ENCODE assay signal across 9 cellular contexts in the genomic region with DNA sequence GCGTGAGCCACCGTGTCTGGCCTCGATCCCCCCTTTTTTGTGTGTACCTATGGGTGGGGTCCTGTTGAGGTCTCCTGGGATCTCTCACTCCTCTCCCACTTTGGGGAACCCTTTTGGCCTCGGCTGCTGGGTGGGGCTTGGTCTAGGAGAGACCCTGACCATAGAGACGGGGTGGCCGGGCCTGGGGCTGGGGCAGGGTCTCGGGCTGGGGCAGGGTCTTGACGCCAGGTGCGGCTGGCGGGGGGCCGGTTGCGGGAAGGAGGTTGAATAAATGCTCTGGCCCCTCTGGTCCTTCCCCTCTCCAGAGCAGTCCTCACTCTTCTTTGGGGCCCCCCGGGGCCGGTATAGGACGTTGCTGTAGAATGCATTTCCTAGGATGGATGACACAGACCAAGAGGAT. TPM values are rescaled to one million over a fixed set of nuclear protein-coding genes. Genes with fewer than 3 reads are reported as not detected.
"Had no signal": no experiment of that assay in that cellular context is flagged by ENCODE, and none has a peak within 500 bp of the region (broad histone marks: within the 10 kb centered on the region; RNA-seq: fewer than 3 reads in every experiment).

No MANE protein-coding gene starts in this region.

- H2AFZ ChIP-seq: GM23338 had no signal

- DNase-seq: H9, HCEC 1CT, IMR-90, KBM-7 had no signal

- H3K4me2 ChIP-seq: GM23338 had no signal

- H3K4me3 ChIP-seq: GM23338 had no signal

- FAIRE-seq: H1, H54, HTR-8/SVneo had no signal

RNA-seq across cellular contexts. Expression of a gene that starts 9.7 kb away (rescaled TPM):
- total RNA-seq: HT-29, IMR-90 had no signal
- polyA plus RNA-seq: IMR-90 had no signal

RNA-seq across cellular contexts. Expression of a gene that starts 13.4 kb away (rescaled TPM):
- total RNA-seq: IMR-90 had no signal
- polyA plus RNA-seq: IMR-90 had no signal
